Comparison of ENCODE assay signal across 2 cellular contexts in the genomic region with DNA sequence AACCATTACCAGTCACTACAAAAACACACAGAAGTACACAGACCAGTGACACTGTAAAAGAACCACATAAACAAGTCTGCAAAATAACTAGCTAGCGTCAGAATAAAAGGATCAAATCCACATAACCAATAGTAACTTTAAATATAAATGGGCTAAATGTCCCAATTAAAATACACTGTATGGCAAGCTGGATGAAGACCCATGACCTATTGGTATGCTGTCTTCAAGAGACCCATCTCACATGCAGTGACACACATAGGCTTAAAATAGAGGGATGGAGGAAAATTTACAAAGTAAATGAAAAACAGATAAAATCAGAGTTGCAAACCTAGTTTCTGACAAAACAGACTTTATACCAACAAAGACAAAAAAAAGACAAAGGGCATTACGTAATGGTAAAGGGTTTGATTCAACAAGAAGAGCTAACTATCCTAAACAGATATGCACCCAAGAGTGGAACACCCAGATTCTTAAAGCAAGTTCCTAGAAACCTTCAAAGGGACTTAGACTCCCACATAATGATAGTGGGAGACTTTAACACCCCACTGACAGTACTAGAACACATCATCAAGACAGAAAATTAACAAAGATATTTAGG.
TF ChIP-seq lines count a peak whose summit lies in the region.

No MANE protein-coding gene starts in this region.

TF ChIP-seq in HepG2, 621 proteins besides CTCF, POLR2A, EP300 and RAD21 (continued from another document):
- TF ChIP-seq, protein P1, sequence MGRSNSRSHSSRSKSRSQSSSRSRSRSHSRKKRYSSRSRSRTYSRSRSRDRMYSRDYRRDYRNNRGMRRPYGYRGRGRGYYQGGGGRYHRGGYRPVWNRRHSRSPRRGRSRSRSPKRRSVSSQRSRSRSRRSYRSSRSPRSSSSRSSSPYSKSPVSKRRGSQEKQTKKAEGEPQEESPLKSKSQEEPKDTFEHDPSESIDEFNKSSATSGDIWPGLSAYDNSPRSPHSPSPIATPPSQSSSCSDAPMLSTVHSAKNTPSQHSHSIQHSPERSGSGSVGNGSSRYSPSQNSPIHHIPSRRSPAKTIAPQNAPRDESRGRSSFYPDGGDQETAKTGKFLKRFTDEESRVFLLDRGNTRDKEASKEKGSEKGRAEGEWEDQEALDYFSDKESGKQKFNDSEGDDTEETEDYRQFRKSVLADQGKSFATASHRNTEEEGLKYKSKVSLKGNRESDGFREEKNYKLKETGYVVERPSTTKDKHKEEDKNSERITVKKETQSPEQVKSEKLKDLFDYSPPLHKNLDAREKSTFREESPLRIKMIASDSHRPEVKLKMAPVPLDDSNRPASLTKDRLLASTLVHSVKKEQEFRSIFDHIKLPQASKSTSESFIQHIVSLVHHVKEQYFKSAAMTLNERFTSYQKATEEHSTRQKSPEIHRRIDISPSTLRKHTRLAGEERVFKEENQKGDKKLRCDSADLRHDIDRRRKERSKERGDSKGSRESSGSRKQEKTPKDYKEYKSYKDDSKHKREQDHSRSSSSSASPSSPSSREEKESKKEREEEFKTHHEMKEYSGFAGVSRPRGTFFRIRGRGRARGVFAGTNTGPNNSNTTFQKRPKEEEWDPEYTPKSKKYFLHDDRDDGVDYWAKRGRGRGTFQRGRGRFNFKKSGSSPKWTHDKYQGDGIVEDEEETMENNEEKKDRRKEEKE (IDR thresholded peaks at IDR 0.05), result no peak
- TF ChIP-seq, protein P2, sequence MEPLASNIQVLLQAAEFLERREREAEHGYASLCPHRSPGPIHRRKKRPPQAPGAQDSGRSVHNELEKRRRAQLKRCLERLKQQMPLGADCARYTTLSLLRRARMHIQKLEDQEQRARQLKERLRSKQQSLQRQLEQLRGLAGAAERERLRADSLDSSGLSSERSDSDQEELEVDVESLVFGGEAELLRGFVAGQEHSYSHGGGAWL (CRISPR knock-in tag; IDR thresholded peaks at IDR 0.05), result no peak
- no peak for TF ChIP-seq ZNF549 (CRISPR knock-in tag; IDR thresholded peaks at IDR 0.05)

TF ChIP-seq in HEK293, 187 proteins besides CTCF, POLR2A, EP300 and RAD21 (continued from another document):
- TF ChIP-seq ZNF354C (tag by site-specific recombination; IDR thresholded peaks at IDR 0.05; ENCODE audit: borderline replicate concordance, low read depth) (no peak), SETDB1 (IDR thresholded peaks at IDR 0.05; ENCODE audit: insufficient read length, low read length) (peak; percentile 97), ZNF529 (tag by site-specific recombination; IDR thresholded peaks at IDR 0.05; ENCODE audit: insufficient replicate concordance) (peak; percentile 95), ZNF202 (tag by site-specific recombination; IDR thresholded peaks at IDR 0.05; ENCODE audit: borderline replicate concordance) (no peak), ZNF391 (tag by site-specific recombination; IDR thresholded peaks at IDR 0.05; ENCODE audit: borderline replicate concordance, low read depth) (no peak), ZNF48 (tag by site-specific recombination; IDR thresholded peaks at IDR 0.05) (no peak)
- TF ChIP-seq, protein P3, sequence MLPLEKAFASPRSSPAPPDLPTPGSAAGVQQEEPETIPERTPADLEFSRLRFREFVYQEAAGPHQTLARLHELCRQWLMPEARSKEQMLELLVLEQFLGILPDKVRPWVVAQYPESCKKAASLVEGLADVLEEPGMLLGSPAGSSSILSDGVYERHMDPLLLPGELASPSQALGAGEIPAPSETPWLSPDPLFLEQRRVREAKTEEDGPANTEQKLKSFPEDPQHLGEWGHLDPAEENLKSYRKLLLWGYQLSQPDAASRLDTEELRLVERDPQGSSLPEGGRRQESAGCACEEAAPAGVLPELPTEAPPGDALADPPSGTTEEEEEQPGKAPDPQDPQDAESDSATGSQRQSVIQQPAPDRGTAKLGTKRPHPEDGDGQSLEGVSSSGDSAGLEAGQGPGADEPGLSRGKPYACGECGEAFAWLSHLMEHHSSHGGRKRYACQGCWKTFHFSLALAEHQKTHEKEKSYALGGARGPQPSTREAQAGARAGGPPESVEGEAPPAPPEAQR (tag by site-specific recombination; IDR thresholded peaks at IDR 0.05), result no peak
